1 cellular context compared by ENCODE assay signal in the genomic region with DNA sequence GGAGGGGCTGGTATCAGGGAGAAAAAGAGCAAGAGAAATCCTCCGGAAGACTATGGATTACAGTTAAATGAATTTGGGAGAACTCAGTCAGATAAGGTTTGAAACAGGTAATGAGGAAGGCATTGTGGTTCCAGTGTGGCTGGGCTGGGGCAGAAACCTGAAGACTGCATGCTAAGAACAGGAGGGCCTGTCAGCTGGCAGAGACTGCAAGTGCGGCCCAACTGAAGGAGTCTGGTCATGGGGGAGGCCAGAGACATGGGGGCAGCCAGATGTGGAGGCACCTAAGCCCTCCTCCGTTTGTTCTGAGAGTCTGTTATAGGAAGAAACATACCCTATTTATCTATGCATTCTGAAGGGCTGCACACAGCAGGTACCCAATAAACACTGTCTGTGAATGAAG.
TF ChIP-seq lines count a peak whose summit lies in the region.

No MANE protein-coding gene starts in this region.

TF ChIP-seq in HepG2, 621 proteins besides CTCF, POLR2A, EP300 and RAD21:
- TF ChIP-seq RBM22 (optimal IDR thresholded peaks at IDR 0.05; ENCODE audit: low read length) (peak; percentile 55), RBFOX2 (IDR thresholded peaks at IDR 0.05; ENCODE audit: low read depth, low read length) (0 out of 2 replicates have a peak, but pooled peaks have one; percentile 24), ZNF292 (CRISPR knock-in tag; IDR thresholded peaks at IDR 0.05; ENCODE audit: borderline replicate concordance, low read depth) (no peak)
- TF ChIP-seq, protein P1, sequence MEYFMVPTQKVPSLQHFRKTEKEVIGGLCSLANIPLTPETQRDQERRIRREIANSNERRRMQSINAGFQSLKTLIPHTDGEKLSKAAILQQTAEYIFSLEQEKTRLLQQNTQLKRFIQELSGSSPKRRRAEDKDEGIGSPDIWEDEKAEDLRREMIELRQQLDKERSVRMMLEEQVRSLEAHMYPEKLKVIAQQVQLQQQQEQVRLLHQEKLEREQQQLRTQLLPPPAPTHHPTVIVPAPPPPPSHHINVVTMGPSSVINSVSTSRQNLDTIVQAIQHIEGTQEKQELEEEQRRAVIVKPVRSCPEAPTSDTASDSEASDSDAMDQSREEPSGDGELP (IDR thresholded peaks at IDR 0.05; ENCODE audit: borderline replicate concordance, low read depth), result no peak
